In the genomic region with DNA sequence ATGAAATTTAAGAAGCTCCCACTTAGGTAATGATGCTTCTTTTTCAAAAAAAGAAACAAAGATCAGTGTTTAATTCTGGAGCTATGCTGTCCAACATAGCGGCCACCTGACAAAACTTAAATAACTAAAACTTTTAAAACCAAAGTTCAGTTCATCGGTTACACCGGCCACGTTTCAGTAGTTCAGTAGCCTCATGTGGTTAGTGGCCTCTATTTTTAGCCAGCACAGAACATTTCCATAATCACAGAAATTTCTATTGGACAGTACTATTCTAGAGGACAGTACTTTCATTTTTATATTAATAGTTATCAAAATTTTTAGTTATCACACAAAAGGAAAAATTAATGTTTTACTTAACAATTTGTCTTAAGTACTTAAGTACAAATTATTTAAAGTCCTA, we compare ENCODE assay signal across 18 cellular contexts.
DNase-seq lines count a peak whose midpoint lies in the region; ATAC-seq, FAIRE-seq and TF ChIP-seq lines count a peak whose summit lies in the region.
"Had no signal": no experiment of that assay in that cellular context is flagged by ENCODE, and none has a peak within 500 bp of the region (broad histone marks: within the 10 kb centered on the region; RNA-seq: fewer than 3 reads in every experiment).

No MANE protein-coding gene starts in this region.

- no peak for FAIRE-seq in HepG2 (lab: Jason Lieb, UNC)
- FAIRE-seq: urothelium cell line had no signal

- H3K4me1 ChIP-seq in OCI-LY7 (ENCODE audit: insufficient read depth, low read length, poor library complexity, severe bottlenecking), result peaks cover 16% of the 10 kb centered on the region
- peaks cover 24% of the 10 kb centered on the region for H3K4me1 ChIP-seq in PC-3 (ENCODE audit: insufficient read depth, low read length)
- no peaks in the 10 kb centered on the region for H3K4me1 ChIP-seq in HepG2 (ENCODE audit: insufficient read depth, low read length)

- H3K27me3 ChIP-seq in PC-3 (ENCODE audit: low read length) (no peaks in the 10 kb centered on the region), HepG2 (ENCODE audit: control insufficient read depth in 1 of 2, insufficient read depth in 2 of 2, low read length in 2 of 2) (no peaks in the 10 kb centered on the region)
- H3K27me3 ChIP-seq: MG63 had no signal

- H3K27ac ChIP-seq in OCI-LY7 (ENCODE audit: low read depth, low read length, poor library complexity, severe bottlenecking) (peak overlapping the region; percentile 37), PC-3 (ENCODE audit: low read length) (no peak overlapping the region), HepG2 (ENCODE audit: extremely low read length, insufficient read depth, low read length) (no peak overlapping the region)
- H3K27ac ChIP-seq: PC-9, SK-N-MC had no signal

- H3K36me3 ChIP-seq in OCI-LY7 (ENCODE audit: insufficient read depth, low read length), result peaks cover 32% of the 10 kb centered on the region
- peaks cover 25% of the 10 kb centered on the region for H3K36me3 ChIP-seq in PC-3 (ENCODE audit: low read depth, low read length)
- peaks cover 1 to 19% of the 10 kb centered on the region in 2 experiments; a peak in 3 of 5 replicates for H3K36me3 ChIP-seq in HepG2 (replicated peaks in 1 of 2; ENCODE audit: control insufficient read depth in 1 of 2, insufficient read depth in 2 of 2, low read length in 2 of 2)

- TF ChIP-seq CTCF in OCI-LY7 (conservative IDR thresholded peaks at IDR 0.05; ENCODE audit: low read length) (no peak), PC-3 (conservative IDR thresholded peaks at IDR 0.05; ENCODE audit: low read depth, low read length) (no peak), HepG2 (CRISPR knock-in tag; IDR thresholded peaks at IDR 0.05) (no peak)

- H3F3A ChIP-seq in PC-3 (ENCODE audit: low read length, unreplicated experiment), result peaks cover 4% of the 10 kb centered on the region

- TF ChIP-seq EP300 in HepG2 (IDR thresholded peaks at IDR 0.05; ENCODE audit: low read depth in 2 of 2, low read length in 2 of 2) (no peak), HepG2 (CRISPR knock-in tag; IDR thresholded peaks at IDR 0.05; ENCODE audit: borderline replicate concordance) (no peak)

- TF ChIP-seq RAD21 in HepG2 (CRISPR knock-in tag; IDR thresholded peaks at IDR 0.05), result no peak

- ATAC-seq in GM18498 (IDR thresholded peaks at IDR 0.05; ENCODE audit: unreplicated experiment), result peak; percentile 62
- peak; percentile 63 for ATAC-seq in GM21360 (IDR thresholded peaks at IDR 0.05; ENCODE audit: unreplicated experiment)
- ATAC-seq in HG03066 (IDR thresholded peaks at IDR 0.05; ENCODE audit: low read depth, unreplicated experiment), result peak; percentile 86
- no peak for ATAC-seq in PC-3
- no peak for ATAC-seq in HepG2
- ATAC-seq: HCT116; natural killer cell treated with Interleukin-12 subunit alpha and Interleukin-12 subunit beta and Interleukin-15 and Interleukin-18, amount 100 ng/mL, for 72 hours had no signal

- H2AFZ ChIP-seq in OCI-LY7 (ENCODE audit: low read length), result no peak overlapping the region
- no peak overlapping the region for H2AFZ ChIP-seq in PC-3 (ENCODE audit: low read length)
- no peak overlapping the region for H2AFZ ChIP-seq in HepG2 (ENCODE audit: low read length)
- H2AFZ ChIP-seq: PC-9 had no signal

- no peaks in the 10 kb centered on the region for H3K9me3 ChIP-seq in OCI-LY7 (ENCODE audit: low read length)
- H3K9me3 ChIP-seq in PC-3 (ENCODE audit: low read length), result no peaks in the 10 kb centered on the region
- H3K9me3 ChIP-seq in HepG2 (ENCODE audit: low read length), result no peaks in the 10 kb centered on the region
- H3K9me3 ChIP-seq: MG63 had no signal

- intact Hi-C loops in OCI-LY7 (cut with micrococcal nuclease; ENCODE audit: unreplicated experiment) (no loop called here), PC-3 (cut with micrococcal nuclease) (no loop called here), HepG2 (cut with micrococcal nuclease; ENCODE audit: unreplicated experiment) (no loop called here)

- CTCF ChIA-PET in OCI-LY7 (lab: Charles Lee; ENCODE audit: unreplicated experiment), result no interaction called here
- CTCF ChIA-PET in PC-3 (lab: Charles Lee), result no interaction called here
- CTCF ChIA-PET in HepG2 (lab: Yijun Ruan, JAX; ENCODE audit: low intra/inter-chr PET ratio, low total read pairs), result no interaction called here

- no peak overlapping the region for H3K9ac ChIP-seq in PC-3 (ENCODE audit: low read length)
- H3K9ac ChIP-seq in HepG2 (ENCODE audit: insufficient read depth, low read depth, low read length), result no peak overlapping the region

- H3K9me2 ChIP-seq in OCI-LY7 (ENCODE audit: insufficient read depth, low read length) (no peaks in the 10 kb centered on the region), PC-3 (replicated peaks; ENCODE audit: low read length) (no peaks in the 10 kb centered on the region)

- peak overlapping the region; percentile 58 for H3K4me2 ChIP-seq in OCI-LY7 (ENCODE audit: low read length)
- no peak overlapping the region for H3K4me2 ChIP-seq in PC-3 (ENCODE audit: low read length)
- H3K4me2 ChIP-seq in HepG2 (ENCODE audit: low read depth, low read length), result no peak overlapping the region
- H3K4me2 ChIP-seq: PC-9 had no signal

- in situ Hi-C loops in HepG2 (cut with HindIII; ENCODE audit: extremely low pct_ligation_motif_present, low pct_unique_long_range_greater_than_20kb), result no loop called here

- POLR2A ChIA-PET in OCI-LY7 (lab: Charles Lee) (interaction anchor here (0.5 to 1.5 kb wide), 2 partner anchors 28 to 394 kb away, joined by 3 to 5 read pairs; no protein-coding TSS in a partner anchor), PC-3 (lab: Charles Lee; ENCODE audit: unreplicated experiment) (no interaction called here), HepG2 (lab: Yijun Ruan, JAX) (no interaction called here)

- H3K4me3 ChIP-seq in OCI-LY7 (ENCODE audit: low read depth, low read length, poor library complexity, severe bottlenecking) (peak overlapping the region; percentile 31), PC-3 (ENCODE audit: low read length) (no peak overlapping the region), HepG2 (replicated peaks in 1 of 3; ENCODE audit: insufficient read depth in 1 of 3, low read depth in 2 of 3, low read length in 3 of 3) (no peak overlapping the region)
- H3K4me3 ChIP-seq: MG63, PC-9, SK-N-MC had no signal

- no peaks in the 10 kb centered on the region for H4K20me1 ChIP-seq in OCI-LY7 (ENCODE audit: insufficient read depth, low read length)
- H4K20me1 ChIP-seq in PC-3 (ENCODE audit: low read length), result no peaks in the 10 kb centered on the region
- no peaks in the 10 kb centered on the region; the same call in 1 of the 2 replicates for H4K20me1 ChIP-seq in HepG2 (ENCODE audit: insufficient read depth, low read length)

- H3K79me2 ChIP-seq in OCI-LY7 (ENCODE audit: insufficient read depth, low read depth, low read length) (no peaks in the 10 kb centered on the region), PC-3 (ENCODE audit: low read length) (no peaks in the 10 kb centered on the region), HepG2 (ENCODE audit: insufficient read depth, low read length) (no peaks in the 10 kb centered on the region)

- no TSS peak for BruUV-seq in OCI-LY7 (replicated peaks; lab: Mats Ljungman, UMichigan)
- no TSS peak for BruUV-seq in PC-3 (replicated peaks; lab: Mats Ljungman, UMichigan)
- BruUV-seq in HepG2 (replicated peaks; lab: Mats Ljungman, UMichigan), result no TSS peak

- DNase-seq in OCI-LY7 (ENCODE audit: low spot score) (peak; percentile 33), PC-3 (no peak), HepG2 (ENCODE audit: low spot score) (no peak), iPS-NIHi11 (ENCODE audit: low spot score) (no peak), COLO829 (ENCODE audit: low spot score) (no peak)
- DNase-seq: activated CD4-positive, alpha-beta T cell treated with anti-CD3 and anti-CD28 coated beads, Interleukin-2, amount 50 U/mL, for 4 hours; COR-L47; MG63; NCI-H187 treated with DMSO at 0.1 percent for 48 hours; NCI-H524; PC-9 had no signal

- WGBS in HepG2 (ENCODE audit: low lambda C conversion rate), result 96% methylated on average over 4 of the region's 4 CpGs

- TF ChIP-seq POLR2A in HepG2 (IDR thresholded peaks at IDR 0.05; ENCODE audit: insufficient read depth in 1 of 2, low read depth in 2 of 2, low read length in 2 of 2), result no peak

TF ChIP-seq in HepG2, 621 proteins besides CTCF, POLR2A, EP300 and RAD21 (continues in another document):
- TF ChIP-seq HNF4A (CRISPR knock-in tag; IDR thresholded peaks at IDR 0.05) (no peak), ZNF766 (CRISPR knock-in tag; IDR thresholded peaks at IDR 0.05; ENCODE audit: borderline replicate concordance) (no peak), DNMT1 (CRISPR knock-in tag; IDR thresholded peaks at IDR 0.05) (no peak), ZNF616 (CRISPR knock-in tag; IDR thresholded peaks at IDR 0.05; ENCODE audit: low read depth) (no peak), JDP2 (CRISPR knock-in tag; IDR thresholded peaks at IDR 0.05; ENCODE audit: borderline replicate concordance) (no peak), ZNF331 (CRISPR knock-in tag; IDR thresholded peaks at IDR 0.05) (no peak), CBX5 (CRISPR knock-in tag; IDR thresholded peaks at IDR 0.05; ENCODE audit: borderline replicate concordance) (no peak), RCOR2 (CRISPR knock-in tag; IDR thresholded peaks at IDR 0.05) (no peak), TCF7 (IDR thresholded peaks at IDR 0.05; ENCODE audit: low read depth) (no peak)
- TF ChIP-seq, protein P1, sequence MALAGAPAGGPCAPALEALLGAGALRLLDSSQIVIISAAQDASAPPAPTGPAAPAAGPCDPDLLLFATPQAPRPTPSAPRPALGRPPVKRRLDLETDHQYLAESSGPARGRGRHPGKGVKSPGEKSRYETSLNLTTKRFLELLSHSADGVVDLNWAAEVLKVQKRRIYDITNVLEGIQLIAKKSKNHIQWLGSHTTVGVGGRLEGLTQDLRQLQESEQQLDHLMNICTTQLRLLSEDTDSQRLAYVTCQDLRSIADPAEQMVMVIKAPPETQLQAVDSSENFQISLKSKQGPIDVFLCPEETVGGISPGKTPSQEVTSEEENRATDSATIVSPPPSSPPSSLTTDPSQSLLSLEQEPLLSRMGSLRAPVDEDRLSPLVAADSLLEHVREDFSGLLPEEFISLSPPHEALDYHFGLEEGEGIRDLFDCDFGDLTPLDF (CRISPR knock-in tag; IDR thresholded peaks at IDR 0.05), result no peak

Comparison
In these comparisons a context has a peak if more than half of its experiments do, and no peak if none do; other contexts are left out.
1. ATAC-seq: peak in GM18498 (single experiment), GM21360 (single experiment) and HG03066 (single experiment); none in PC-3 (single experiment) and HepG2 (single experiment).